ENCODE assay signal across 17 cellular contexts in genomic region chr1:208432346-208432745, GRCh38.
"Had no signal": no experiment of that assay in that cellular context is flagged by ENCODE, and none has a peak within 500 bp of the region (broad histone marks: within the 10 kb centered on the region; RNA-seq: fewer than 3 reads in every experiment).

No MANE protein-coding gene starts in this region.

- H3K79me2 ChIP-seq: parathyroid adenoma had no signal

- H3K4me1 ChIP-seq: esophagus muscularis mucosa, parathyroid adenoma, tibial nerve, vagina had no signal

- H3K4me3 ChIP-seq: cardiac muscle cell, esophagus muscularis mucosa, tibial nerve, vagina had no signal

- H3K36me3 ChIP-seq: cardiac muscle cell, esophagus muscularis mucosa, tibial nerve, vagina had no signal

- DNase-seq: activated B cell treated with CpG ODN at 0.5 μM for 24 hours; activated CD4-positive, alpha-beta memory T cell treated with anti-CD3 and anti-CD28 coated beads for 36 hours; activated CD4-positive, alpha-beta T cell treated with anti-CD3 and anti-CD28 coated beads for 4 hours; activated CD8-positive, alpha-beta memory T cell treated with anti-CD3 and anti-CD28 coated beads, Interleukin-2, amount 10 ng/mL, durations not matched to agents 7 days and 5 days; activated naive CD8-positive, alpha-beta T cell treated with anti-CD3 and anti-CD28 coated beads for 36 hours; effector CD8-positive, alpha-beta T cell; immature natural killer cell; naive thymus-derived CD4-positive, alpha-beta T cell; stimulated activated CD4-positive, alpha-beta T cell treated with anti-CD3 and anti-CD28 coated beads, Interleukin-2, amount 100 ng/mL, for 24 hours; stimulated activated naive CD8-positive, alpha-beta T cell treated with anti-CD3 and anti-CD28 coated beads, Interleukin-15, Interleukin-2, amounts not matched to agents 100 U/mL and 50 U/mL, for 24 hours had no signal

- H3K4me3 Mint-ChIP-seq: activated B cell treated with CpG ODN at 0.5 μM for 24 hours; activated CD4-positive, alpha-beta memory T cell treated with anti-CD3 and anti-CD28 coated beads for 36 hours; activated CD8-positive, alpha-beta memory T cell treated with anti-CD3 and anti-CD28 coated beads, Interleukin-2, amount 10 ng/mL, durations not matched to agents 7 days and 5 days; activated naive CD8-positive, alpha-beta T cell treated with anti-CD3 and anti-CD28 coated beads for 36 hours; dendritic cell treated with granulocyte-macrophage colony-stimulating factor and Interleukin-4, amounts not matched to agents 40 ng/mL and 50 ng/mL, for 4 days; immature natural killer cell; memory B cell; naive thymus-derived CD4-positive, alpha-beta T cell had no signal

- H3K27me3 Mint-ChIP-seq: activated B cell treated with CpG ODN at 0.5 μM for 24 hours; activated CD8-positive, alpha-beta memory T cell treated with anti-CD3 and anti-CD28 coated beads, Interleukin-2, amount 10 ng/mL, durations not matched to agents 7 days and 5 days; activated naive CD8-positive, alpha-beta T cell treated with anti-CD3 and anti-CD28 coated beads for 36 hours; dendritic cell treated with granulocyte-macrophage colony-stimulating factor and Interleukin-4, amounts not matched to agents 40 ng/mL and 50 ng/mL, for 4 days had no signal

- H3K9me3 Mint-ChIP-seq: activated B cell treated with CpG ODN at 0.5 μM for 24 hours; activated CD4-positive, alpha-beta memory T cell treated with anti-CD3 and anti-CD28 coated beads for 36 hours; activated naive CD8-positive, alpha-beta T cell treated with anti-CD3 and anti-CD28 coated beads for 36 hours; dendritic cell treated with granulocyte-macrophage colony-stimulating factor and Interleukin-4, amounts not matched to agents 40 ng/mL and 50 ng/mL, for 4 days; memory B cell had no signal

- H3K36me3 Mint-ChIP-seq: activated CD4-positive, alpha-beta memory T cell treated with anti-CD3 and anti-CD28 coated beads for 36 hours; activated CD8-positive, alpha-beta memory T cell treated with anti-CD3 and anti-CD28 coated beads, Interleukin-2, amount 10 ng/mL, durations not matched to agents 7 days and 5 days; activated naive CD8-positive, alpha-beta T cell treated with anti-CD3 and anti-CD28 coated beads for 36 hours; immature natural killer cell; memory B cell; naive thymus-derived CD4-positive, alpha-beta T cell had no signal

- H2AFZ ChIP-seq: parathyroid adenoma had no signal

- H3K27me3 ChIP-seq: cardiac muscle cell, tibial nerve, vagina had no signal

- H3K4me1 Mint-ChIP-seq: activated B cell treated with CpG ODN at 0.5 μM for 24 hours; activated CD8-positive, alpha-beta memory T cell treated with anti-CD3 and anti-CD28 coated beads, Interleukin-2, amount 10 ng/mL, durations not matched to agents 7 days and 5 days; activated naive CD8-positive, alpha-beta T cell treated with anti-CD3 and anti-CD28 coated beads for 36 hours; immature natural killer cell; memory B cell; naive thymus-derived CD4-positive, alpha-beta T cell had no signal

- H3K9me3 ChIP-seq: esophagus muscularis mucosa, tibial nerve, vagina had no signal

- H3K9ac ChIP-seq: parathyroid adenoma had no signal

- ATAC-seq: activated CD8-positive, alpha-beta memory T cell treated with anti-CD3 and anti-CD28 coated beads, Interleukin-2, amount 10 ng/mL, durations not matched to agents 7 days and 5 days; naive thymus-derived CD4-positive, alpha-beta T cell; stimulated activated naive CD8-positive, alpha-beta T cell treated with anti-CD3 and anti-CD28 coated beads, Interleukin-15, Interleukin-2, amounts not matched to agents 100 U/mL and 50 U/mL, for 24 hours had no signal

- H3K27ac ChIP-seq: cardiac muscle cell, esophagus muscularis mucosa, parathyroid adenoma, tibial nerve, vagina had no signal

- H3K27ac Mint-ChIP-seq: activated B cell treated with CpG ODN at 0.5 μM for 24 hours; activated CD4-positive, alpha-beta memory T cell treated with anti-CD3 and anti-CD28 coated beads for 36 hours; activated CD8-positive, alpha-beta memory T cell treated with anti-CD3 and anti-CD28 coated beads, Interleukin-2, amount 10 ng/mL, durations not matched to agents 7 days and 5 days; activated naive CD8-positive, alpha-beta T cell treated with anti-CD3 and anti-CD28 coated beads for 36 hours; dendritic cell treated with granulocyte-macrophage colony-stimulating factor and Interleukin-4, amounts not matched to agents 40 ng/mL and 50 ng/mL, for 4 days; immature natural killer cell; memory B cell; naive thymus-derived CD4-positive, alpha-beta T cell had no signal
